8 cellular contexts compared by ENCODE assay signal in the genomic region with DNA sequence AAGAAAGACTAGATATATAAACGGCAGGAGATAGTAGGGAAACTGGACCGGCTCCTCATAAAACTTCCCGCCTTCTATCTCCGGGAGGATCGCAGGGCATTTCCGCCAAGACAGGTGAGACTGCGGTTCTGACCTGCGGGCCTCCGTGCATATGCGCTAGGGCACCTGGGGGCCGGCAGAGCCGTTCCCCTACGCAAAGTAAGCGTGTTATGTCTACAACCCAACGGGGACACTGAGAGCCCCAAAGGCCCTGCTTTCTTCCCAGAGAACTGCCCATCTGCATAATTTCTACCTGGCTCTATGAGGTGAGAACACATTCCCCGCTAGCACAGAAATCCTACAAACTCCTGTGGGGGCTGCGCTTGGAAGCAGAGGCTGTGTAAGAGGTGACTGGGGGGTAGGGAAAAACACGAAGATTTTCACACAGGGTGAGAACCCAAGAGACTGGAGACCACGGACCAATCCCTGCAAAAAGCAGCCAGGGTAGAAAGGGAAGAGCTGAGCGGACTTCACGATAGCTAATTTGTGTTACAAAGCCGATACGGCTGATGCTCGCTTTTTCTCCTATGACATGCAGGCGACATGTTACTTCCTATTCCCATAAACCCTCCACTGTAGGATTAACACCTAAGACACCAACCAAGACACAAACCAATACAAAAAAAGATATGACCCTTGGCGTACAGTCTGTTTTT. TPM values are rescaled to one million over a fixed set of nuclear protein-coding genes. Genes with fewer than 3 reads are reported as not detected.
DNase-seq lines count a peak whose midpoint lies in the region; ATAC-seq and TF ChIP-seq lines count a peak whose summit lies in the region.
"Not testable (repeated sequence)": the region's sequence is repeated elsewhere in the genome, so short reads cannot be mapped to it uniquely, and the experiment has no call there.

No MANE protein-coding gene starts in this region.

- ATAC-seq in right lobe of liver: peak; percentile 98 to 100 (median 99)

- DNase-seq in Calu3 (peak; percentile 36), GM20000 (ENCODE audit: low spot score) (peak; percentile 64), HK-2 (ENCODE audit: unreplicated experiment) (peak; percentile 72), NCI-H526 treated with DMSO at 0.1 percent for 48 hours (lab: John Stamatoyannopoulos, UW) (peak; percentile 98), dermis microvascular lymphatic vessel endothelial cell (ENCODE audit: low read depth in 2 of 2) (peak; percentile 82 to 89)
- peak; percentile 81 for DNase-seq in activated CD4-positive, alpha-beta T cell treated with anti-CD3 and anti-CD28 coated beads for 48 hours
- DNase-seq in right lobe of liver: not testable (repeated sequence)
- peak; percentile 20 to 42 (median 29) for DNase-seq in stimulated activated CD4-positive, alpha-beta T cell treated with anti-CD3 and anti-CD28 coated beads, TNF-alpha, amount 100 ng/mL, for 4 hours (ENCODE audit: low read depth in 3 of 3)

- H3K9me3 ChIP-seq in right lobe of liver: not testable (repeated sequence)

- WGBS in right lobe of liver (ENCODE audit: insufficient coverage, low coverage, low lambda C conversion rate, missing lambda C conversion rate): 7% methylated on average over 26 of the region's 26 CpGs

- H3K36me3 ChIP-seq in right lobe of liver: not testable (repeated sequence)

- TF ChIP-seq POLR2A in right lobe of liver (IDR thresholded peaks at IDR 0.05): peak; percentile 57

- BruUV-seq in Calu3 (replicated peaks; lab: Mats Ljungman, UMichigan): not testable (repeated sequence)

- intact Hi-C loops in Calu3 (cut with micrococcal nuclease; ENCODE audit: unreplicated experiment); right lobe of liver (cut with DNase I): not testable (repeated sequence)

- H3K27me3 ChIP-seq in right lobe of liver: not testable (repeated sequence)

- H3K4me3 Mint-ChIP-seq in Calu3 (ENCODE audit: low read depth, unreplicated experiment): not testable (repeated sequence)

- H3K27ac ChIP-seq in right lobe of liver: peak overlapping the region in 2 of 3 donors; percentile 15 to 53

- not testable (repeated sequence) for H3K4me1 ChIP-seq in right lobe of liver

- TF ChIP-seq CTCF in Calu3 (IDR thresholded peaks at IDR 0.05; ENCODE audit: unreplicated experiment); GM20000 (IDR thresholded peaks at IDR 0.05; ENCODE audit: extremely low read depth, missing control alignments); right lobe of liver (IDR thresholded peaks at IDR 0.05): not testable (repeated sequence)

- not testable (repeated sequence) for H3K9me3 Mint-ChIP-seq in Calu3 (ENCODE audit: low read depth, unreplicated experiment)

- H3K27me3 Mint-ChIP-seq in Calu3 (ENCODE audit: unreplicated experiment): peaks cover 12% of the 10 kb centered on the region

- H3K36me3 Mint-ChIP-seq in Calu3 (ENCODE audit: insufficient read depth, unreplicated experiment): not testable (repeated sequence)

- not testable (repeated sequence) for H3K4me1 Mint-ChIP-seq in Calu3 (ENCODE audit: low read depth, unreplicated experiment)

- CTCF ChIA-PET in Calu3 (lab: Charles Lee): not testable (repeated sequence)

- H3K27ac Mint-ChIP-seq in Calu3 (ENCODE audit: unreplicated experiment): not testable (repeated sequence)

- H3K4me3 ChIP-seq in right lobe of liver: peak overlapping the region in 1 of 3 donors; percentile 9

RNA-seq across cellular contexts. Expression of gene RNU1-1, which starts 0.5 kb away (rescaled TPM):
- total RNA-seq in Calu3 (2022): 1,678 and 1,905 TPM in 2 replicates
- under 0.01 TPM in 2 replicates for total RNA-seq in dermis microvascular lymphatic vessel endothelial cell
- 1,000 to 10,000 TPM in 3 of 6 experiments, 100 to 1,000 TPM in 1, under 1 TPM in 2; under 0.01 to 3,377 (median 977) TPM for total RNA-seq in right lobe of liver
